Comparison of ENCODE assay signal across 8 cellular contexts in the genomic region with DNA sequence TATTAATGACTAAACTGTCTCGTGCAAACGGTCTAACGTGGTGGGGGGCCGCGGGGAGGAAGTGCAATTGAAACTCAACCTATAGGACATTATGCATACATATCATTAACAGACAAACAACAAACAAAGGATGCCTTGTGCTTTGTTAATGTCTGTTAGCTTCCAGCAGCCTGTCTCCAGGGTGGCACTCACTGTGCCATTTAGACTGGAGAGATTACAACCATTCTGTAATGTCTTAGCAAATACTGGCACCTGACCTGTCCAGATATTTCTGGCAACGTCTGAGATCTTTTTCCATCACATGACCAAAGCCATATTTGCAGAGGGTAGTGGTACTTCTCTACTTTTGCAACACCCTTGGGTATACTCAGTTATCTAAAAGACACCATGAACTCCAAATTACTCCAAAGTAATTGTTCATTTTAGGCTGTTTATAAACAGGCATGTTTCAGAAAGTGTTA. TPM values are rescaled to one million over a fixed set of nuclear protein-coding genes. Genes with fewer than 3 reads are reported as not detected.
DNase-seq lines count a peak whose midpoint lies in the region; FAIRE-seq and TF ChIP-seq lines count a peak whose summit lies in the region.

No MANE protein-coding gene starts in this region.

- peaks cover 55% of the 10 kb centered on the region for H3K4me1 ChIP-seq in left ventricle myocardium inferior

- intact Hi-C loops in left ventricle myocardium inferior (cut with micrococcal nuclease) = no loop called here

- H3K27ac ChIP-seq in left ventricle myocardium inferior (replicated peaks) (peak overlapping the region; percentile 94), skin epidermis (peak overlapping the region in 13 of 21 experiments; percentile 68 to 93 (median 83))

- DNase-seq in HT-29 (ENCODE audit: low spot score) = peak; percentile 66
- DNase-seq in SHP77 (lab: John Stamatoyannopoulos, UW) = peak; percentile 39 to 47
- no peak for DNase-seq in left ventricle myocardium inferior
- DNase-seq in stimulated activated CD4-positive, alpha-beta T cell treated with anti-CD3 and anti-CD28 coated beads, Interleukin-1b, Interleukin-23, amount 100 ng/mL, for 48 hours = no peak
- DNase-seq in RCC 7860 (ENCODE audit: low spot score) = no peak
- no peak for DNase-seq in activated CD4-positive, alpha-beta T cell treated with anti-CD3 and anti-CD28 coated beads for 1 hour
- DNase-seq in NCI-H446 treated with DMSO at 0.1 percent for 48 hours (lab: John Stamatoyannopoulos, UW) = no peak

- no peak for FAIRE-seq in RCC 7860 (lab: Jason Lieb, UNC)

- H3K4me3 ChIP-seq in left ventricle myocardium inferior = peak overlapping the region; percentile 63
- peak overlapping the region in 2 of 7 experiments; percentile 37 to 43 for H3K4me3 ChIP-seq in skin epidermis

- no peak for TF ChIP-seq CTCF in left ventricle myocardium inferior (IDR thresholded peaks at IDR 0.05; ENCODE audit: borderline replicate concordance)

- H3K36me3 ChIP-seq in left ventricle myocardium inferior = no peaks in the 10 kb centered on the region

- no peaks in the 10 kb centered on the region for H3K9me3 ChIP-seq in left ventricle myocardium inferior (replicated peaks)

- H3K27me3 ChIP-seq in left ventricle myocardium inferior (ENCODE audit: low read depth) = no peaks in the 10 kb centered on the region

RNA-seq across cellular contexts. Expression of gene BHLHE41, which starts 11.6 kb away (rescaled TPM):
- total RNA-seq in HT-29 (2014; rRNA removed; shearing (Covaris generic)) = 79.8 and 82.7 TPM in 2 replicates
- total RNA-seq in left ventricle myocardium inferior = 33.4 TPM

Comparison
In these comparisons a context has a peak if more than half of its experiments do, and no peak if none do; other contexts are left out.
1. DNase-seq: peak in HT-29 (single experiment) and SHP77 (2 of 2); none in left ventricle myocardium inferior (single experiment), stimulated activated CD4-positive, alpha-beta T cell treated with anti-CD3 and anti-CD28 coated beads, Interleukin-1b, Interleukin-23, amount 100 ng/mL, for 48 hours (single experiment), RCC 7860 (single experiment), activated CD4-positive, alpha-beta T cell treated with anti-CD3 and anti-CD28 coated beads for 1 hour (single experiment) and NCI-H446 treated with DMSO at 0.1 percent for 48 hours (single experiment).